24 cellular contexts compared by ENCODE assay signal in the genomic region with DNA sequence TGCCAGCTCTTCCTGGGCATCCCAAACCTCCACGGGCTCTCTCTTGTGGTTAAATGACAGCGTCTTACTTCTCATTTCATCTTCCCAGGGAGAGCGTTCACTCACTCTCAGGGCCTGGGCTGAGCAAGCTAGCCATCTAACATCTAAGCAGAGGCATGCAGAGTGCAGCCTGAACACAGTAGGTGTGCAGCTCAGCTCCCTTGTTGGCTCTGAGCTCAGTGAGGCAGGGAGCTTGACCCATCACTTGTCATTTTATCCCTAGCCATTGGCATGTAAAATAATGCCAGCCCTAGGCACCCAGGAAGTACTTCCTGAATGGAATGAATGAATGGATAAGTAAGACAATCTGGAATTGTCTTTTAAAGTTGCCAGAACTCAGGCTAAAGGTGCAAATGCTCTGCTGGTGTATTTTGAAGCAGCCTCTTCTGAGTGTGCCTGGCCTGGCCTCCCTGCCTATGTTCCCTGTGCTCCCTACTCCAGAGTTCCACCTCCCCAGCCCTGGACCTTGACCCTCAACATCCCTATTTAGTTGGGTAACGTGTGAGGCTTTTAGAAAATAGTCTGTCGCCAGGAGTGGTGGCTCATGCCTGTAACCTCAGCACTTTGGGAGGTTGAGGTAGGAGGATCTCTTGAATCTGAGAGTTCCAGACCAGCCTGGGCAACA. TPM values are rescaled to one million over a fixed set of nuclear protein-coding genes. Genes with fewer than 3 reads are reported as not detected.
DNase-seq lines count a peak whose midpoint lies in the region; ATAC-seq and TF ChIP-seq lines count a peak whose summit lies in the region.
"Had no signal": no experiment of that assay in that cellular context is flagged by ENCODE, and none has a peak within 500 bp of the region (broad histone marks: within the 10 kb centered on the region; RNA-seq: fewer than 3 reads in every experiment).

No MANE protein-coding gene starts in this region.

- DNase-seq in natural killer cell treated with Interleukin-12 subunit alpha and Interleukin-12 subunit beta and Interleukin-15 and Interleukin-18, amount 100 ng/mL, for 72 hours (ENCODE audit: low spot score): peak; percentile 40
- DNase-seq in natural killer cell (no peak), endodermal cell (peak; percentile 34), mesothelial cell of epicardium (ENCODE audit: low spot score in 2 of 2, unreplicated experiment in 2 of 2) (no peak), aorta (peak; percentile 9), GM19238 (ENCODE audit: insufficient read length, low spot score) (no peak), EL (no peak)
- no peak for DNase-seq in naive thymus-derived CD8-positive, alpha-beta T cell
- DNase-seq: activated CD4-positive, alpha-beta T cell treated with anti-CD3 and anti-CD28 coated beads, Interleukin-2, amount 10 ng/mL, durations not matched to agents 24 days and 14 days; activated T-cell treated with anti-CD3 and anti-CD28 coated beads, Interleukin-2, amount 50 U/mL, for 4 hours; effector CD4-positive, alpha-beta T cell; head of caudate nucleus; mammary epithelial cell; NCI-H1105; NCI-H187 treated with DMSO at 0.1 percent for 48 hours; NCI-H748 treated with DMSO at 0.1 percent for 48 hours; RPMI8226; SK-N-SH; stimulated activated CD4-positive, alpha-beta T cell treated with anti-CD3 and anti-CD28 coated beads, Interleukin-4, amount 100 ng/mL, for 1 hour; trophoblast cell had no signal

- H3K9me3 ChIP-seq in endodermal cell (ENCODE audit: control insufficient read depth, low read length): peaks cover 9% of the 10 kb centered on the region
- peaks cover 2% of the 10 kb centered on the region for H3K9me3 ChIP-seq in aorta (ENCODE audit: control insufficient read depth, low read length)
- H3K9me3 ChIP-seq: SK-N-SH had no signal

- ATAC-seq in natural killer cell treated with Interleukin-12 subunit alpha and Interleukin-12 subunit beta and Interleukin-15 and Interleukin-18, amount 100 ng/mL, for 72 hours: no peak
- no peak for ATAC-seq in natural killer cell
- ATAC-seq in aorta (ENCODE audit: low FRiP score): no peak
- no peak for ATAC-seq in naive thymus-derived CD8-positive, alpha-beta T cell
- ATAC-seq: activated T-cell treated with anti-CD3 and anti-CD28 coated beads, Interleukin-2, amount 50 U/mL, for 4 hours had no signal

- H3K9me3 Mint-ChIP-seq in natural killer cell treated with Interleukin-12 subunit alpha and Interleukin-12 subunit beta and Interleukin-15 and Interleukin-18, amount 100 ng/mL, for 72 hours: no peaks in the 10 kb centered on the region
- H3K9me3 Mint-ChIP-seq in natural killer cell (no peaks in the 10 kb centered on the region), endodermal cell (peaks cover 14% of the 10 kb centered on the region), mesothelial cell of epicardium (peaks cover 9% of the 10 kb centered on the region)
- peaks cover 0 to 8% (median 0%) of the 10 kb centered on the region in 9 donors for H3K9me3 Mint-ChIP-seq in naive thymus-derived CD8-positive, alpha-beta T cell
- H3K9me3 Mint-ChIP-seq: activated CD4-positive, alpha-beta T cell treated with anti-CD3 and anti-CD28 coated beads, Interleukin-2, amount 10 ng/mL, durations not matched to agents 24 days and 14 days; activated T-cell treated with anti-CD3 and anti-CD28 coated beads, Interleukin-2, amount 50 U/mL, for 4 hours had no signal

- intact Hi-C loops in natural killer cell (cut with micrococcal nuclease): no loop called here
- intact Hi-C loops in aorta (cut with DNase I): no loop called here

- H3K4me3 ChIP-seq in endodermal cell (ENCODE audit: low read length): no peak overlapping the region
- no peak overlapping the region for H3K4me3 ChIP-seq in aorta (ENCODE audit: low read length in 2 of 2)
- H3K4me3 ChIP-seq: breast epithelium had no signal

- no peaks in the 10 kb centered on the region for H3K36me3 ChIP-seq in endodermal cell (ENCODE audit: control insufficient read depth, insufficient read depth, low read length)
- no peaks in the 10 kb centered on the region for H3K36me3 ChIP-seq in aorta (ENCODE audit: control insufficient read depth in 1 of 2, insufficient read depth in 2 of 2, low read length in 1 of 2)
- H3K36me3 ChIP-seq: breast epithelium had no signal

- H3K27me3 ChIP-seq in endodermal cell (ENCODE audit: control insufficient read depth, insufficient read depth, low read length, poor library complexity, severe bottlenecking): no peaks in the 10 kb centered on the region
- H3K27me3 ChIP-seq in aorta (ENCODE audit: control insufficient read depth in 1 of 2, insufficient read depth in 2 of 2, low read length in 1 of 2): no peaks in the 10 kb centered on the region

- no peak overlapping the region for H3K27ac ChIP-seq in endodermal cell (ENCODE audit: low read depth, low read length)
- no peak overlapping the region for H3K27ac ChIP-seq in aorta (ENCODE audit: low read depth in 1 of 2, low read length in 2 of 2)
- H3K27ac ChIP-seq: breast epithelium had no signal

- H3K4me1 ChIP-seq in endodermal cell (ENCODE audit: control insufficient read depth, insufficient read depth, low read length): peaks cover 25% of the 10 kb centered on the region
- H3K4me1 ChIP-seq in aorta (ENCODE audit: control insufficient read depth in 1 of 2, insufficient read depth in 2 of 2, low read length in 2 of 2): no peaks in the 10 kb centered on the region
- H3K4me1 ChIP-seq: breast epithelium had no signal

- H3K9ac ChIP-seq in endodermal cell (ENCODE audit: extremely low read depth, low read length, poor library complexity, severe bottlenecking): no peak overlapping the region
- H3K9ac ChIP-seq: SK-N-SH had no signal

- no peak overlapping the region for H3K4me3 Mint-ChIP-seq in natural killer cell treated with Interleukin-12 subunit alpha and Interleukin-12 subunit beta and Interleukin-15 and Interleukin-18, amount 100 ng/mL, for 72 hours
- H3K4me3 Mint-ChIP-seq in natural killer cell (no peak overlapping the region), endodermal cell (no peak overlapping the region), mesothelial cell of epicardium (no peak overlapping the region)
- H3K4me3 Mint-ChIP-seq in naive thymus-derived CD8-positive, alpha-beta T cell: no peak overlapping the region
- H3K4me3 Mint-ChIP-seq: activated CD4-positive, alpha-beta T cell treated with anti-CD3 and anti-CD28 coated beads, Interleukin-2, amount 10 ng/mL, durations not matched to agents 24 days and 14 days; activated T-cell treated with anti-CD3 and anti-CD28 coated beads, Interleukin-2, amount 50 U/mL, for 4 hours had no signal

- H3K27ac Mint-ChIP-seq in natural killer cell treated with Interleukin-12 subunit alpha and Interleukin-12 subunit beta and Interleukin-15 and Interleukin-18, amount 100 ng/mL, for 72 hours: no peak overlapping the region
- H3K27ac Mint-ChIP-seq in natural killer cell (no peak overlapping the region), endodermal cell (peak overlapping the region; percentile 81), mesothelial cell of epicardium (peak overlapping the region; percentile 45)
- H3K27ac Mint-ChIP-seq in naive thymus-derived CD8-positive, alpha-beta T cell: no peak overlapping the region
- H3K27ac Mint-ChIP-seq: activated CD4-positive, alpha-beta T cell treated with anti-CD3 and anti-CD28 coated beads, Interleukin-2, amount 10 ng/mL, durations not matched to agents 24 days and 14 days had no signal

- H3K27me3 Mint-ChIP-seq in natural killer cell treated with Interleukin-12 subunit alpha and Interleukin-12 subunit beta and Interleukin-15 and Interleukin-18, amount 100 ng/mL, for 72 hours: peaks cover 0 to 3% of the 10 kb centered on the region in 2 donors
- peaks cover 3% of the 10 kb centered on the region in 2 donors for H3K27me3 Mint-ChIP-seq in natural killer cell (ENCODE audit: low read depth in 2 of 2)
- no peaks in the 10 kb centered on the region for H3K27me3 Mint-ChIP-seq in endodermal cell (ENCODE audit: insufficient read depth)
- peaks cover 5% of the 10 kb centered on the region for H3K27me3 Mint-ChIP-seq in mesothelial cell of epicardium (ENCODE audit: low read depth)
- H3K27me3 Mint-ChIP-seq in naive thymus-derived CD8-positive, alpha-beta T cell: peaks cover 5 to 34% (median 28%) of the 10 kb centered on the region in 5 donors
- H3K27me3 Mint-ChIP-seq: activated CD4-positive, alpha-beta T cell treated with anti-CD3 and anti-CD28 coated beads, Interleukin-2, amount 10 ng/mL, durations not matched to agents 24 days and 14 days had no signal

- H3K36me3 Mint-ChIP-seq in natural killer cell treated with Interleukin-12 subunit alpha and Interleukin-12 subunit beta and Interleukin-15 and Interleukin-18, amount 100 ng/mL, for 72 hours: no peaks in the 10 kb centered on the region
- H3K36me3 Mint-ChIP-seq in natural killer cell (no peaks in the 10 kb centered on the region), endodermal cell (ENCODE audit: low read depth) (no peaks in the 10 kb centered on the region), mesothelial cell of epicardium (no peaks in the 10 kb centered on the region)
- H3K36me3 Mint-ChIP-seq in naive thymus-derived CD8-positive, alpha-beta T cell: peaks cover 0 to 1% (median 0%) of the 10 kb centered on the region in 3 donors

- 69 to 79% methylated on average over 4 to 5 of the region's 5 CpGs for WGBS in endodermal cell (ENCODE audit: insufficient coverage in 1 of 2, insufficient read length in 1 of 2), 2 experiments
- 83 to 92% methylated on average over 5 of the region's 5 CpGs for WGBS in aorta, 2 donors

- TF ChIP-seq CTCF in natural killer cell (IDR thresholded peaks at IDR 0.05): no peak
- no peak for TF ChIP-seq CTCF in endodermal cell (conservative IDR thresholded peaks at IDR 0.05)
- no peak for TF ChIP-seq CTCF in mesothelial cell of epicardium (IDR thresholded peaks at IDR 0.05; ENCODE audit: unreplicated experiment)

- no peaks in the 10 kb centered on the region for H3K4me1 Mint-ChIP-seq in natural killer cell treated with Interleukin-12 subunit alpha and Interleukin-12 subunit beta and Interleukin-15 and Interleukin-18, amount 100 ng/mL, for 72 hours (ENCODE audit: low read depth in 2 of 2)
- H3K4me1 Mint-ChIP-seq in natural killer cell (no peaks in the 10 kb centered on the region), endodermal cell (peaks cover 39% of the 10 kb centered on the region), mesothelial cell of epicardium (peaks cover 20% of the 10 kb centered on the region)
- H3K4me1 Mint-ChIP-seq in naive thymus-derived CD8-positive, alpha-beta T cell: peaks cover 0 to 4% (median 0%) of the 10 kb centered on the region in 4 donors
- H3K4me1 Mint-ChIP-seq: activated CD4-positive, alpha-beta T cell treated with anti-CD3 and anti-CD28 coated beads, Interleukin-2, amount 10 ng/mL, durations not matched to agents 24 days and 14 days had no signal

- POLR2A ChIA-PET in naive thymus-derived CD8-positive, alpha-beta T cell (lab: Charles Lee): no interaction called here

RNA-seq across cellular contexts. Expression of gene MEG3, which starts 9.5 kb away (rescaled TPM):
- not detected for total RNA-seq in natural killer cell treated with Interleukin-12 subunit alpha and Interleukin-12 subunit beta and Interleukin-15 and Interleukin-18, amount 100 ng/mL, for 72 hours
- 1 to 10 TPM; 1.0 to 6.6 (median 1.9) TPM for total RNA-seq in natural killer cell
- 10 to 100 TPM in 1 of 2 donors, 1 to 10 TPM in 1; 5.3 to 15.3 TPM for total RNA-seq in endodermal cell
- polyA plus RNA-seq in endodermal cell (2013, experiment 1 of 2): 5.6 TPM
- polyA plus RNA-seq in endodermal cell (2013, experiment 2 of 2): 2.9 TPM
- total RNA-seq in mesothelial cell of epicardium: 0.18 TPM in 1 of 3 replicates, not detected in the others
- 100 to 1,000 TPM in 1 of 2 donors, 10 to 100 TPM in 1; 51.2 to 246 TPM for total RNA-seq in aorta
- polyA plus RNA-seq in aorta: 100 to 1,000 TPM in 1 of 2 donors, 10 to 100 TPM in 1; 21.4 to 454 TPM
- not detected for total RNA-seq in naive thymus-derived CD8-positive, alpha-beta T cell
- polyA plus RNA-seq in naive thymus-derived CD8-positive, alpha-beta T cell: not detected
- total RNA-seq: A172; activated CD4-positive, alpha-beta T cell treated with anti-CD3 and anti-CD28 coated beads, Interleukin-2, amount 10 ng/mL, durations not matched to agents 24 days and 14 days; MCF 10A; T-helper 2 cell treated with Interferon-gamma antibody and Interleukin-4, amounts not matched to agents 100 ng/mL and 5 ng/mL, for 36 hours had no signal
- polyA plus RNA-seq: SK-N-SH had no signal

Comparison
In these comparisons a context has a peak if more than half of its experiments do, and no peak if none do; other contexts are left out.
1. DNase-seq: peak in natural killer cell treated with Interleukin-12 subunit alpha and Interleukin-12 subunit beta and Interleukin-15 and Interleukin-18, amount 100 ng/mL, for 72 hours (single experiment), endodermal cell (single experiment) and aorta (2 of 2); none in natural killer cell (single experiment), mesothelial cell of epicardium (0 of 2), GM19238 (single experiment), naive thymus-derived CD8-positive, alpha-beta T cell (0 of 10) and EL (single experiment).
2. H3K27ac Mint-ChIP-seq: peak in endodermal cell (single experiment) and mesothelial cell of epicardium (single experiment); none in natural killer cell treated with Interleukin-12 subunit alpha and Interleukin-12 subunit beta and Interleukin-15 and Interleukin-18, amount 100 ng/mL, for 72 hours (0 of 2), natural killer cell (0 of 2) and naive thymus-derived CD8-positive, alpha-beta T cell (0 of 10).